In the genomic region with DNA sequence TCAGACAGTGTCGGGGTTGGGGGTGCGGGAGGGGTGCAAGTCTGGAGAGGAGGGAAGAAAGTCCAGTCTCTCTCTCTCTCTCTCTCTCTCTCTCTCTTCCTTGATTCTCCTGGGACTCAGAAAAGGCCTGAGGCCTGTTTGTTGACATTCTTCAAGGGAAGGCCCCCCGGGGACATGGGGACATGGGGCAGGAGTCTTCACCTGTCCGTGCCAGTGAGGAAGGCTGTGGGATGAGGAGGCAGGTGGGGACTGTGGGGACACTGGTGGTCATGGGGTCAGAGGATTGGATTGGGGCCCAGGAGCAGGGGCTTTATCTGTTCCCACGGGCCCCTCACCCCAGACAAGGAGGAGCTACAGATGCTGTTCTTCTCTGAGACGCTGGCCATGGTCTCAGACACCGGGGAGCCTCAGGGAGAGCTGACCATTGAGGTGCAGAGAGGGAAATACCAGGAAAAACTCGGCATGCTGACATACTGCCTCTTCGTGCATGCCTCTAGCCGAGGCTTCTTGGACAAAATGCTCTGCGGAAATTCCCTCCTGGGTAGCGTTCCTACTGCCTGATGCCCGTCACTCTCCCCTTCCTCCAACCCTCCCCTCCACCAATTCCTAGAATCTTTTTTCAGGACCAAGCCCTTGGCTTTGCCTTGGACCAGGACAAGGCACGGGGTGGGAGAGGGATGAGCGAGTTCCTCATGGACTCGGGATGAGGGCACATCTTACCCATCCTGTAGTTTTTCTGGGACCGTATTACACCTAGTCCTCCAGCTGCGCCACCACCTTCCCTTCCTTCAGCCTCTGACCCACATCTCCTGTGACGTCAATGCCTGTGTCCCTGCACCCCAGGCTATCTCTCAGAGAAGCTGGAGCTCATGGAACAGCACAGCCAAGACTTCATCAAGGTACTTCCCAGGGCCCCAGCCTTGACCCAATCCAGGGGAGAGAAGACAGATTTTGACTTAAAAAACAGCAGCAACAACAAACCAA, we compare ENCODE assay signal across 1 cellular context.
TF ChIP-seq lines count a peak whose summit lies in the region.

No MANE protein-coding gene starts in this region.

TF ChIP-seq in IMR-90, 13 proteins besides CTCF, POLR2A, EP300 and RAD21 (continued from another document):
- TF ChIP-seq BHLHE40 (IDR thresholded peaks at IDR 0.05; ENCODE audit: low read depth, low read length) (no peak), CHD1 (IDR thresholded peaks at IDR 0.05; ENCODE audit: low read depth, low read length) (no peak), MAFK (IDR thresholded peaks at IDR 0.05; ENCODE audit: low read depth, low read length) (no peak), FOS (IDR thresholded peaks at IDR 0.05; ENCODE audit: low read depth, low read length) (no peak), RFX5 (IDR thresholded peaks at IDR 0.05; ENCODE audit: low read depth, low read length) (no peak)
- TF ChIP-seq, protein P1, sequence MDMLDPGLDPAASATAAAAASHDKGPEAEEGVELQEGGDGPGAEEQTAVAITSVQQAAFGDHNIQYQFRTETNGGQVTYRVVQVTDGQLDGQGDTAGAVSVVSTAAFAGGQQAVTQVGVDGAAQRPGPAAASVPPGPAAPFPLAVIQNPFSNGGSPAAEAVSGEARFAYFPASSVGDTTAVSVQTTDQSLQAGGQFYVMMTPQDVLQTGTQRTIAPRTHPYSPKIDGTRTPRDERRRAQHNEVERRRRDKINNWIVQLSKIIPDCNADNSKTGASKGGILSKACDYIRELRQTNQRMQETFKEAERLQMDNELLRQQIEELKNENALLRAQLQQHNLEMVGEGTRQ (IDR thresholded peaks at IDR 0.05; ENCODE audit: low read depth, low read length), result no peak
- TF ChIP-seq, protein P2, sequence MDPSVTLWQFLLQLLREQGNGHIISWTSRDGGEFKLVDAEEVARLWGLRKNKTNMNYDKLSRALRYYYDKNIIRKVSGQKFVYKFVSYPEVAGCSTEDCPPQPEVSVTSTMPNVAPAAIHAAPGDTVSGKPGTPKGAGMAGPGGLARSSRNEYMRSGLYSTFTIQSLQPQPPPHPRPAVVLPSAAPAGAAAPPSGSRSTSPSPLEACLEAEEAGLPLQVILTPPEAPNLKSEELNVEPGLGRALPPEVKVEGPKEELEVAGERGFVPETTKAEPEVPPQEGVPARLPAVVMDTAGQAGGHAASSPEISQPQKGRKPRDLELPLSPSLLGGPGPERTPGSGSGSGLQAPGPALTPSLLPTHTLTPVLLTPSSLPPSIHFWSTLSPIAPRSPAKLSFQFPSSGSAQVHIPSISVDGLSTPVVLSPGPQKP (IDR thresholded peaks at IDR 0.05; ENCODE audit: borderline replicate concordance, low read depth, low read length), result no peak
